Comparison of ENCODE assay signal across 1 cellular context in genomic region chr6:164396071-164397047, GRCh38.
TF ChIP-seq lines count a peak whose summit lies in the region.

No MANE protein-coding gene starts in this region.

TF ChIP-seq in SK-N-SH treated with all-trans-retinoic acid at 6 μM for 48 hours, 23 proteins besides CTCF, POLR2A, EP300 and RAD21 (continued from another document):
- TF ChIP-seq CREB5 (CRISPR knock-in tag; IDR thresholded peaks at IDR 0.05; ENCODE audit: low read depth), result no peak
